In genomic region chr6:165746331-165746730, GRCh38 we compare ENCODE assay signal across 24 cellular contexts.
"Had no signal": no experiment of that assay in that cellular context is flagged by ENCODE, and none has a peak within 500 bp of the region (broad histone marks: within the 10 kb centered on the region; RNA-seq: fewer than 3 reads in every experiment).

No MANE protein-coding gene starts in this region.

- H3K36me3 ChIP-seq: breast epithelium, Peyer's patch, SJSA1 had no signal

- H3K4me1 ChIP-seq: breast epithelium, Peyer's patch, SJSA1 had no signal

- H3K27ac ChIP-seq: breast epithelium, KMS-11, Peyer's patch, SJSA1 had no signal

- H3K27me3 Mint-ChIP-seq: activated B cell treated with CpG ODN at 0.5 μM for 24 hours; activated CD4-positive, alpha-beta memory T cell treated with anti-CD3 and anti-CD28 coated beads for 36 hours; activated CD4-positive, alpha-beta T cell treated with anti-CD3 and anti-CD28 coated beads, Interleukin-2, amount 10 ng/mL, durations not matched to agents 7 days and 5 days; activated naive CD8-positive, alpha-beta T cell treated with anti-CD3 and anti-CD28 coated beads for 36 hours; activated T-helper 17 cell treated with anti-CD3 and anti-CD28 coated beads, Interleukin-2, amount 50 U/mL, for 72 hours had no signal

- H3K9me3 Mint-ChIP-seq: activated B cell treated with CpG ODN at 0.5 μM for 24 hours had no signal

- H3K4me2 ChIP-seq: KMS-11 had no signal

- H3K4me3 Mint-ChIP-seq: activated B cell treated with CpG ODN at 0.5 μM for 24 hours; activated CD4-positive, alpha-beta memory T cell treated with anti-CD3 and anti-CD28 coated beads for 36 hours; activated CD4-positive, alpha-beta T cell treated with anti-CD3 and anti-CD28 coated beads, Interleukin-2, amount 10 ng/mL, durations not matched to agents 7 days and 5 days; activated naive CD4-positive, alpha-beta T cell treated with anti-CD3 and anti-CD28 coated beads for 36 hours; activated naive CD8-positive, alpha-beta T cell treated with anti-CD3 and anti-CD28 coated beads for 36 hours; activated T-helper 17 cell treated with anti-CD3 and anti-CD28 coated beads, Interleukin-2, amount 50 U/mL, for 72 hours; T-helper 1 cell treated with Interleukin-12 subunit alpha and Interleukin-12 subunit beta and Interleukin-4 antibody, amounts not matched to agents 30 μg/mL and 1 μg/mL, for 36 hours had no signal

- H3K36me3 Mint-ChIP-seq: activated CD4-positive, alpha-beta memory T cell treated with anti-CD3 and anti-CD28 coated beads for 36 hours; activated naive CD8-positive, alpha-beta T cell treated with anti-CD3 and anti-CD28 coated beads for 36 hours had no signal

- ATAC-seq: activated T-helper 17 cell treated with anti-CD3 and anti-CD28 coated beads, Interleukin-2, amount 50 U/mL, for 72 hours had no signal

- H3K9me3 ChIP-seq: breast epithelium, Peyer's patch, SJSA1 had no signal

- H3K27ac Mint-ChIP-seq: activated B cell treated with CpG ODN at 0.5 μM for 24 hours; activated CD4-positive, alpha-beta memory T cell treated with anti-CD3 and anti-CD28 coated beads for 36 hours; activated CD4-positive, alpha-beta T cell treated with anti-CD3 and anti-CD28 coated beads, Interleukin-2, amount 10 ng/mL, durations not matched to agents 7 days and 5 days; activated naive CD4-positive, alpha-beta T cell treated with anti-CD3 and anti-CD28 coated beads for 36 hours; activated naive CD8-positive, alpha-beta T cell treated with anti-CD3 and anti-CD28 coated beads for 36 hours; activated T-helper 17 cell treated with anti-CD3 and anti-CD28 coated beads, Interleukin-2, amount 50 U/mL, for 72 hours; T-helper 1 cell treated with Interleukin-12 subunit alpha and Interleukin-12 subunit beta and Interleukin-4 antibody, amounts not matched to agents 30 μg/mL and 1 μg/mL, for 36 hours had no signal

- H3K4me3 ChIP-seq: breast epithelium, Peyer's patch, SJSA1 had no signal

- H3K27me3 ChIP-seq: breast epithelium, Peyer's patch, SJSA1 had no signal

- DNase-seq: activated B cell treated with CpG ODN at 0.5 μM for 24 hours; activated CD4-positive, alpha-beta memory T cell treated with anti-CD3 and anti-CD28 coated beads for 36 hours; activated CD4-positive, alpha-beta T cell treated with anti-CD3 and anti-CD28 coated beads for 1 hour; activated CD4-positive, alpha-beta T cell treated with anti-CD3 and anti-CD28 coated beads, Interleukin-2, amount 10 ng/mL, durations not matched to agents 7 days and 5 days; activated gamma-delta T cell; activated naive CD4-positive, alpha-beta T cell treated with anti-CD3 and anti-CD28 coated beads for 36 hours; activated naive CD8-positive, alpha-beta T cell treated with anti-CD3 and anti-CD28 coated beads for 36 hours; activated T-cell treated with anti-CD3 and anti-CD28 coated beads for 4 hours; activated T-cell treated with anti-CD3 and anti-CD28 coated beads, Interleukin-2, amount 50 U/mL, for 48 hours; NCI-H1092; NCI-H1417; NCI-H1930; NCI-H2107; NCI-H345; NCI-H510A; NCI-H526 treated with DMSO at 0.1 percent for 48 hours; Peyer's patch; SHP77; T1000 had no signal

- H3K9ac ChIP-seq: KMS-11 had no signal

- H3K4me1 Mint-ChIP-seq: activated B cell treated with CpG ODN at 0.5 μM for 24 hours; activated CD4-positive, alpha-beta T cell treated with anti-CD3 and anti-CD28 coated beads, Interleukin-2, amount 10 ng/mL, durations not matched to agents 7 days and 5 days; activated naive CD8-positive, alpha-beta T cell treated with anti-CD3 and anti-CD28 coated beads for 36 hours; activated T-helper 17 cell treated with anti-CD3 and anti-CD28 coated beads, Interleukin-2, amount 50 U/mL, for 72 hours had no signal
